1 cellular context compared by ENCODE assay signal in genomic region chr14:105415481-105416428, GRCh38.
TF ChIP-seq lines count a peak whose summit lies in the region.

No MANE protein-coding gene starts in this region.

TF ChIP-seq in H1, 55 proteins besides CTCF, POLR2A, EP300 and RAD21:
- no peak for TF ChIP-seq POU5F1 (IDR thresholded peaks at IDR 0.05; ENCODE audit: low read depth, low read length)
- TF ChIP-seq SIRT6 (IDR thresholded peaks at IDR 0.05; ENCODE audit: low read length) = no peak
